20 cellular contexts compared by ENCODE assay signal in genomic region chr12:185197-185955, GRCh38. TPM values are rescaled to one million over a fixed set of nuclear protein-coding genes. Genes with fewer than 3 reads are reported as not detected.
DNase-seq lines count a peak whose midpoint lies in the region; ATAC-seq and TF ChIP-seq lines count a peak whose summit lies in the region.
"Had no signal": no experiment of that assay in that cellular context is flagged by ENCODE, and none has a peak within 500 bp of the region (broad histone marks: within the 10 kb centered on the region; RNA-seq: fewer than 3 reads in every experiment).

No MANE protein-coding gene starts in this region.

- H3K9ac ChIP-seq in Loucy (ENCODE audit: low read depth, low read length, poor library complexity, severe bottlenecking) = peak overlapping the region; percentile 3
- peak overlapping the region; percentile 53 for H3K9ac ChIP-seq in neuronal stem cell (ENCODE audit: low read depth, low read length, poor library complexity)
- H3K9ac ChIP-seq: BLaER1 had no signal

- H4K8ac ChIP-seq in neuronal stem cell (ENCODE audit: low read depth, low read length) = no peak overlapping the region

- peaks cover 44% of the 10 kb centered on the region for H3K4me1 ChIP-seq in Loucy (ENCODE audit: insufficient read depth, low read length, poor library complexity, severe bottlenecking)
- peaks cover 2 to 6% of the 10 kb centered on the region in 2 donors for H3K4me1 ChIP-seq in neuronal stem cell (ENCODE audit: control insufficient read depth in 2 of 2, insufficient read depth in 1 of 2, low read depth in 1 of 2, low read length in 2 of 2)

- no peak overlapping the region for H3K14ac ChIP-seq in neuronal stem cell (ENCODE audit: low read length)

- H3K4me3 Mint-ChIP-seq in glutamatergic neuron (ENCODE audit: unreplicated experiment) = no peak overlapping the region

- no peak overlapping the region for H2BK120ac ChIP-seq in neuronal stem cell (ENCODE audit: low read depth, low read length)

- DNase-seq in NCI-H2171 treated with DMSO at 0.1 percent for 48 hours (lab: John Stamatoyannopoulos, UW) (peak; percentile 25), NCI-H2171 (lab: John Stamatoyannopoulos, UW) (no peak), glutamatergic neuron (no peak), neuronal stem cell (ENCODE audit: low spot score) (no peak), NCI-H2107 (lab: John Stamatoyannopoulos, UW) (no peak), AG08396 (ENCODE audit: low spot score) (no peak)
- DNase-seq: CD8-positive, alpha-beta memory T cell; MV-4-11; NCI-H1417; NCI-H187 treated with DMSO at 0.1 percent for 48 hours; NCI-H2227 treated with DMSO at 0.1 percent for 48 hours; NCI-H526; NK-92 treated with Interleukin-12 subunit alpha and Interleukin-12 subunit beta, amount 100 ng/mL, for 24 hours; SHP77 treated with DMSO at 0.1 percent for 48 hours had no signal

- no peaks in the 10 kb centered on the region for H3K79me2 ChIP-seq in Loucy (ENCODE audit: insufficient read depth, low read length)

- H3K27me3 Mint-ChIP-seq in glutamatergic neuron (ENCODE audit: unreplicated experiment) = peaks cover 16% of the 10 kb centered on the region

- H3K27me3 ChIP-seq in Loucy (ENCODE audit: insufficient read depth, low read length, poor library complexity, severe bottlenecking) = no peaks in the 10 kb centered on the region
- peaks cover 0 to 27% (median 7%) of the 10 kb centered on the region in 3 experiments for H3K27me3 ChIP-seq in neuronal stem cell (ENCODE audit: control insufficient read depth in 3 of 3, insufficient read depth in 3 of 3, low read depth in 1 of 3, low read length in 3 of 3)
- H3K27me3 ChIP-seq: BLaER1 had no signal

- H3K4me1 Mint-ChIP-seq in glutamatergic neuron (ENCODE audit: low read depth, unreplicated experiment) = peaks cover 31% of the 10 kb centered on the region

- no peak overlapping the region for H2BK15ac ChIP-seq in neuronal stem cell (ENCODE audit: low read length)

- no peak overlapping the region for H4K91ac ChIP-seq in neuronal stem cell (ENCODE audit: low read depth, low read length, poor library complexity)

- no peaks in the 10 kb centered on the region for H3K9me2 ChIP-seq in Loucy (replicated peaks; ENCODE audit: low read depth, low read length)

- no peaks in the 10 kb centered on the region for H3F3A ChIP-seq in Loucy (ENCODE audit: low read depth)

- H3K27ac ChIP-seq in neuronal stem cell (replicated peaks; ENCODE audit: low read length) = no peak overlapping the region
- H3K27ac ChIP-seq: BLaER1 had no signal

- no peak overlapping the region for H3K23ac ChIP-seq in neuronal stem cell (ENCODE audit: low read depth, low read length, poor library complexity)

- peak overlapping the region; percentile 43 for H2BK5ac ChIP-seq in neuronal stem cell (ENCODE audit: low read length)

- H3K36me3 Mint-ChIP-seq in glutamatergic neuron (ENCODE audit: unreplicated experiment) = peaks cover 8% of the 10 kb centered on the region
- H3K36me3 Mint-ChIP-seq: CD8-positive, alpha-beta memory T cell had no signal

- no peak overlapping the region for H2BK12ac ChIP-seq in neuronal stem cell (ENCODE audit: low read length)

- no peak for TF ChIP-seq CTCF in Loucy (conservative IDR thresholded peaks at IDR 0.05; ENCODE audit: low read length)
- no peak for TF ChIP-seq CTCF in glutamatergic neuron (IDR thresholded peaks at IDR 0.05; ENCODE audit: partially characterized antibody, unreplicated experiment)

- H3K4me3 ChIP-seq in Loucy (ENCODE audit: low read length, poor library complexity, severe bottlenecking) (no peak overlapping the region), neuronal stem cell (ENCODE audit: low read length in 2 of 2) (no peak overlapping the region)
- H3K4me3 ChIP-seq: BLaER1 had no signal

- H3K36me3 ChIP-seq in Loucy (ENCODE audit: insufficient read depth, low read length) (no peaks in the 10 kb centered on the region), neuronal stem cell (replicated peaks in 1 of 2; ENCODE audit: control insufficient read depth in 2 of 2, insufficient read depth in 2 of 2, low read length in 2 of 2) (no peaks in the 10 kb centered on the region)
- H3K36me3 ChIP-seq: BLaER1 had no signal

- H3K4me2 ChIP-seq in Loucy (ENCODE audit: low read depth, low read length, poor library complexity, severe bottlenecking) (no peak overlapping the region), neuronal stem cell (ENCODE audit: insufficient read depth, low read length, poor library complexity, severe bottlenecking) (no peak overlapping the region)
- H3K4me2 ChIP-seq: BLaER1 had no signal

- H3K9me3 ChIP-seq in Loucy (ENCODE audit: insufficient read depth, low read depth, low read length) (no peaks in the 10 kb centered on the region), neuronal stem cell (replicated peaks in 1 of 2; ENCODE audit: control insufficient read depth in 2 of 2, insufficient read depth in 1 of 2, low read depth in 1 of 2, low read length in 2 of 2) (peaks cover 0 to 3% of the 10 kb centered on the region in 2 donors)

- no peak overlapping the region for H3K4ac ChIP-seq in neuronal stem cell (ENCODE audit: low read length)

- H4K20me1 ChIP-seq in Loucy (ENCODE audit: insufficient read depth, low read length, poor library complexity, severe bottlenecking) = no peaks in the 10 kb centered on the region
- H4K20me1 ChIP-seq: BLaER1 had no signal

- H2AK5ac ChIP-seq in neuronal stem cell (ENCODE audit: low read depth, low read length) = peak overlapping the region; percentile 0

- WGBS in neuronal stem cell (ENCODE audit: extremely low coverage in 2 of 2, insufficient read length in 2 of 2, insufficient replicate concordance in 1 of 2), 2 donors = no CpG with 5 or more reads among the region's 18 CpGs

- peak overlapping the region; percentile 10 for H3K27ac Mint-ChIP-seq in glutamatergic neuron (ENCODE audit: unreplicated experiment)
- H3K27ac Mint-ChIP-seq: CD8-positive, alpha-beta memory T cell had no signal

- peak overlapping the region; percentile 45 for H3K18ac ChIP-seq in neuronal stem cell (ENCODE audit: low read length)

- H3K9me3 Mint-ChIP-seq in glutamatergic neuron (ENCODE audit: unreplicated experiment) = peaks cover 9% of the 10 kb centered on the region
- H3K9me3 Mint-ChIP-seq: CD8-positive, alpha-beta memory T cell had no signal

- ATAC-seq in HG03520 (IDR thresholded peaks at IDR 0.05; ENCODE audit: unreplicated experiment) = no peak
- ATAC-seq: SK-N-SH treated with all-trans-retinoic acid at 6 μM for 48 hours had no signal

- no peak overlapping the region for H2AFZ ChIP-seq in Loucy (ENCODE audit: low read length)
- H2AFZ ChIP-seq in neuronal stem cell (ENCODE audit: low read length) = no peak overlapping the region

- H3K79me1 ChIP-seq in neuronal stem cell (ENCODE audit: low read depth, low read length) = peaks cover 2% of the 10 kb centered on the region

RNA-seq across cellular contexts. Expression of gene SLC6A12, which starts 28.6 kb away (rescaled TPM):
- total RNA-seq in glutamatergic neuron (ENCODE audit: unreplicated experiment) = 0.64 TPM
- 0.18 TPM for polyA plus RNA-seq in neuronal stem cell (2013, experiment 1 of 2)
- polyA plus RNA-seq in neuronal stem cell (2013, experiment 2 of 2) = 0.22 TPM
- total RNA-seq: HT1080, OCI-LY7 had no signal
- polyA plus RNA-seq: CD8-positive, alpha-beta memory T cell had no signal
